Comparison of ENCODE assay signal across 18 cellular contexts in genomic region chr13:34340534-34340933, GRCh38.
DNase-seq lines count a peak whose midpoint lies in the region; ATAC-seq and TF ChIP-seq lines count a peak whose summit lies in the region.
"Had no signal": no experiment of that assay in that cellular context is flagged by ENCODE, and none has a peak within 500 bp of the region (broad histone marks: within the 10 kb centered on the region; RNA-seq: fewer than 3 reads in every experiment).

No MANE protein-coding gene starts in this region.

- H3K4me1 ChIP-seq in adrenal gland (replicated peaks in 1 of 2) (peaks cover 0 to 15% of the 10 kb centered on the region in 2 donors), body of pancreas (no peaks in the 10 kb centered on the region)
- H3K4me1 ChIP-seq: Caco-2, pancreas, upper lobe of left lung had no signal

- H3K27ac ChIP-seq in adrenal gland (no peak overlapping the region), body of pancreas (no peak overlapping the region)
- H3K27ac ChIP-seq: pancreas, upper lobe of left lung had no signal

- TF ChIP-seq POLR2A in adrenal gland (IDR thresholded peaks at IDR 0.05) (no peak), body of pancreas (IDR thresholded peaks at IDR 0.05) (no peak)

- intact Hi-C loops in adrenal gland (cut with DNase I): no loop called here
- intact Hi-C loops in body of pancreas (cut with DNase I): no loop called here

- H3K4me3 ChIP-seq in adrenal gland: no peak overlapping the region
- no peak overlapping the region for H3K4me3 ChIP-seq in body of pancreas
- H3K4me3 ChIP-seq: pancreas, upper lobe of left lung had no signal

- ATAC-seq in body of pancreas: no peak
- ATAC-seq: pancreas; stimulated activated memory B cell treated with anti-CD40 and anti-IgM and Interleukin-4, amounts not matched to agents 10 μg/mL and 1 μg/mL and 100 μg/mL, for 72 hours had no signal

- DNase-seq in AG08395 (ENCODE audit: low spot score) (peak; percentile 17), H4 (ENCODE audit: low spot score) (peak; percentile 25), adrenal gland (peak; percentile 19 to 63 (median 60)), glomerular visceral epithelial cell (ENCODE audit: extremely low spot score) (peak; percentile 8), body of pancreas (no peak), retina (no peak), NCI-H446 treated with DMSO at 0.1 percent for 48 hours (lab: John Stamatoyannopoulos, UW) (no peak), GM10266 (ENCODE audit: extremely low spot score) (no peak)
- DNase-seq: activated naive CD4-positive, alpha-beta T cell; Caco-2; NCI-H1436; NCI-H510A; OCI-M1; pancreas; small intestine; T-helper 1 cell; upper lobe of left lung had no signal

- H3K9me3 ChIP-seq in adrenal gland (replicated peaks in 1 of 3) (no peaks in the 10 kb centered on the region), body of pancreas (no peaks in the 10 kb centered on the region)
- H3K9me3 ChIP-seq: Caco-2, pancreas, upper lobe of left lung had no signal

- TF ChIP-seq CTCF in adrenal gland (IDR thresholded peaks at IDR 0.05) (no peak), body of pancreas (IDR thresholded peaks at IDR 0.05) (no peak), GM10266 (IDR thresholded peaks at IDR 0.05; ENCODE audit: control insufficient read depth, insufficient read depth, low read depth, missing control alignments) (no peak)

- H3K36me3 ChIP-seq in adrenal gland (replicated peaks in 1 of 2) (no peaks in the 10 kb centered on the region), body of pancreas (replicated peaks in 1 of 2; ENCODE audit: insufficient read depth in 1 of 2, low read depth in 2 of 2) (no peaks in the 10 kb centered on the region)
- H3K36me3 ChIP-seq: pancreas, upper lobe of left lung had no signal

- no peaks in the 10 kb centered on the region for H3K27me3 ChIP-seq in adrenal gland
- H3K27me3 ChIP-seq in body of pancreas: no peaks in the 10 kb centered on the region
- H3K27me3 ChIP-seq: pancreas, upper lobe of left lung had no signal

Comparison
In these comparisons a context has a peak if more than half of its experiments do, and no peak if none do; other contexts are left out.
1. DNase-seq: peak in AG08395 (single experiment), H4 (single experiment), adrenal gland (7 of 7) and glomerular visceral epithelial cell (single experiment); none in body of pancreas (0 of 4), retina (single experiment), NCI-H446 treated with DMSO at 0.1 percent for 48 hours (single experiment) and GM10266 (single experiment).